9 cellular contexts compared by ENCODE assay signal in the genomic region with DNA sequence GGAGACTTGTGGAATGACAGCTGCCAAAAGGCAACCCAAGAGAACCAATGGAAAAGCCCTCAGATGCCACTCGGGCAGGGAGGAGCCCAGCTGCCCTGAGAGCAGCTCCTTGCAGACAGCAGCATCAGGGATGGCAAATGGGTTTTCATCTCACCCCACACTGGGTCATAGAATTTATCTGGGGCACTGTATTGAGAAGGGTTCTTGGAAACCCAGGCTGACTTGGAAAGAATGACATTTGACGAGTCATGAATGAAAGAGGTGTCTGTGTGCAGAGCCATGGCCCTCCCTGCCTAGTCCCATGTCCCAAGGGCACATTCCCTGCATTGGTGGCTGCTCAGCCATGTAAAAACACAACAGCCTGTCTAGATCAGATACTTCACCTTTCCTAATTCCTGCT.
DNase-seq lines count a peak whose midpoint lies in the region; ATAC-seq lines count a peak whose summit lies in the region.
"Had no signal": no experiment of that assay in that cellular context is flagged by ENCODE, and none has a peak within 500 bp of the region (broad histone marks: within the 10 kb centered on the region; RNA-seq: fewer than 3 reads in every experiment).

No MANE protein-coding gene starts in this region.

- H3K27ac ChIP-seq in mesendoderm (ENCODE audit: low read depth, low read length): no peak overlapping the region

- H3K4ac ChIP-seq in mesendoderm (ENCODE audit: low read depth, low read length): no peak overlapping the region

- no peak overlapping the region for H2BK120ac ChIP-seq in mesendoderm (ENCODE audit: low read depth, low read length)

- H3K27me3 Mint-ChIP-seq in activated T-helper 17 cell treated with anti-CD3 and anti-CD28 coated beads, Interleukin-2, amount 50 U/mL, for 72 hours: no peaks in the 10 kb centered on the region

- no peaks in the 10 kb centered on the region for H3K79me2 ChIP-seq in mesendoderm (ENCODE audit: control insufficient read depth, insufficient read depth, low read length)

- H2BK15ac ChIP-seq in mesendoderm (replicated peaks; ENCODE audit: low read depth): no peak overlapping the region

- H3K4me3 ChIP-seq in mesendoderm (ENCODE audit: low read length): no peak overlapping the region

- H3K23ac ChIP-seq in mesendoderm (ENCODE audit: low read length): peak overlapping the region; percentile 37

- H3K9me3 Mint-ChIP-seq in activated T-helper 17 cell treated with anti-CD3 and anti-CD28 coated beads, Interleukin-2, amount 50 U/mL, for 72 hours: peaks cover 4% of the 10 kb centered on the region

- no peak overlapping the region for H3K56ac ChIP-seq in mesendoderm (ENCODE audit: low read length)

- H3K4me1 ChIP-seq in mesendoderm (ENCODE audit: control insufficient read depth, low read depth, low read length): peaks cover 14% of the 10 kb centered on the region

- no peak overlapping the region for H3K18ac ChIP-seq in mesendoderm (ENCODE audit: low read length)

- H3K4me2 ChIP-seq in mesendoderm (ENCODE audit: low read length): no peak overlapping the region

- no peaks in the 10 kb centered on the region for H3K27me3 ChIP-seq in mesendoderm (ENCODE audit: insufficient read depth, low read length, poor library complexity)

- no peaks in the 10 kb centered on the region for H3K36me3 ChIP-seq in mesendoderm (ENCODE audit: control insufficient read depth, insufficient read depth, low read length)

- no peak overlapping the region for H3K9ac ChIP-seq in mesendoderm (ENCODE audit: low read length)

- H3K27ac Mint-ChIP-seq in activated T-helper 17 cell treated with anti-CD3 and anti-CD28 coated beads, Interleukin-2, amount 50 U/mL, for 72 hours: peak overlapping the region; percentile 96

- H3K4me3 Mint-ChIP-seq in activated T-helper 17 cell treated with anti-CD3 and anti-CD28 coated beads, Interleukin-2, amount 50 U/mL, for 72 hours: peak overlapping the region; percentile 84

- DNase-seq in stimulated activated naive CD4-positive, alpha-beta T cell treated with Interleukin-2 at 50 U/mL for 16 hours (lab: John Stamatoyannopoulos, UW): peak; percentile 11
- DNase-seq in stimulated activated naive CD4-positive, alpha-beta T cell (lab: John Stamatoyannopoulos, UW): no peak
- peak; percentile 55 for DNase-seq in mesendoderm
- DNase-seq in NCI-H2081 treated with DMSO at 0.1 percent for 48 hours (lab: John Stamatoyannopoulos, UW): no peak
- no peak for DNase-seq in NCI-H2171 (lab: John Stamatoyannopoulos, UW)
- DNase-seq in 8988T: no peak
- DNase-seq: substantia nigra had no signal

- H3K4me1 Mint-ChIP-seq in activated T-helper 17 cell treated with anti-CD3 and anti-CD28 coated beads, Interleukin-2, amount 50 U/mL, for 72 hours: peaks cover 68% of the 10 kb centered on the region

- H2BK5ac ChIP-seq in mesendoderm (ENCODE audit: low read length): no peak overlapping the region

- no peak overlapping the region for H4K8ac ChIP-seq in mesendoderm (ENCODE audit: low read depth, low read length)

- no peak overlapping the region for H2AK5ac ChIP-seq in mesendoderm (ENCODE audit: low read length)

- peaks cover 99% of the 10 kb centered on the region for H3K36me3 Mint-ChIP-seq in activated T-helper 17 cell treated with anti-CD3 and anti-CD28 coated beads, Interleukin-2, amount 50 U/mL, for 72 hours (ENCODE audit: low read depth)

- H4K5ac ChIP-seq in mesendoderm (ENCODE audit: low read length): no peak overlapping the region

- no CpG with 5 or more reads among the region's 2 CpGs for WGBS in mesendoderm (ENCODE audit: extremely low coverage, insufficient coverage, low lambda C conversion rate)

- no peaks in the 10 kb centered on the region for H3K79me1 ChIP-seq in mesendoderm (ENCODE audit: low read length)

- peak; percentile 51 for ATAC-seq in activated T-helper 17 cell treated with anti-CD3 and anti-CD28 coated beads, Interleukin-2, amount 50 U/mL, for 72 hours (replicated peaks)
- ATAC-seq in GM21619 (IDR thresholded peaks at IDR 0.05; ENCODE audit: unreplicated experiment): no peak

Comparison
In these comparisons a context has a peak if more than half of its experiments do, and no peak if none do; other contexts are left out.
1. DNase-seq: peak in stimulated activated naive CD4-positive, alpha-beta T cell treated with Interleukin-2 at 50 U/mL for 16 hours (single experiment) and mesendoderm (single experiment); none in stimulated activated naive CD4-positive, alpha-beta T cell (0 of 6), NCI-H2081 treated with DMSO at 0.1 percent for 48 hours (single experiment), NCI-H2171 (single experiment) and 8988T (single experiment).